ENCODE assay signal across 16 cellular contexts in genomic region chr7:72997887-72998468, GRCh38. TPM values are rescaled to one million over a fixed set of nuclear protein-coding genes. Genes with fewer than 3 reads are reported as not detected.
"Had no signal": no experiment of that assay in that cellular context is flagged by ENCODE, and none has a peak within 500 bp of the region (broad histone marks: within the 10 kb centered on the region; RNA-seq: fewer than 3 reads in every experiment).

No MANE protein-coding gene starts in this region.

RNA-seq across cellular contexts. Expression of gene TRIM74, which starts 28.7 kb away (rescaled TPM):
- total RNA-seq: sigmoid colon, suprapubic skin, thoracic aorta, upper lobe of right lung had no signal

RNA-seq across cellular contexts. Expression of gene SPDYE8, which starts 31.6 kb away (rescaled TPM):
- total RNA-seq: kidney epithelial cell, liver, lower lobe of right lung, mononuclear cell, natural killer cell, occipital lobe, osteocyte, posterior vena cava, psoas muscle, sigmoid colon, spleen, subcutaneous adipose tissue, suprapubic skin, thoracic aorta, upper lobe of right lung had no signal
- polyA plus RNA-seq: psoas muscle, sigmoid colon, small intestine, spleen had no signal

RNA-seq across cellular contexts. Expression of gene SPDYE11, which starts 59.7 kb away (rescaled TPM):
- total RNA-seq: kidney epithelial cell, liver, lower lobe of right lung, mononuclear cell, natural killer cell, occipital lobe, osteocyte, posterior vena cava, psoas muscle, sigmoid colon, spleen, subcutaneous adipose tissue, suprapubic skin, thoracic aorta, upper lobe of right lung had no signal
- polyA plus RNA-seq: psoas muscle, sigmoid colon, small intestine, spleen had no signal
